ENCODE assay signal across 1 cellular context in the genomic region with DNA sequence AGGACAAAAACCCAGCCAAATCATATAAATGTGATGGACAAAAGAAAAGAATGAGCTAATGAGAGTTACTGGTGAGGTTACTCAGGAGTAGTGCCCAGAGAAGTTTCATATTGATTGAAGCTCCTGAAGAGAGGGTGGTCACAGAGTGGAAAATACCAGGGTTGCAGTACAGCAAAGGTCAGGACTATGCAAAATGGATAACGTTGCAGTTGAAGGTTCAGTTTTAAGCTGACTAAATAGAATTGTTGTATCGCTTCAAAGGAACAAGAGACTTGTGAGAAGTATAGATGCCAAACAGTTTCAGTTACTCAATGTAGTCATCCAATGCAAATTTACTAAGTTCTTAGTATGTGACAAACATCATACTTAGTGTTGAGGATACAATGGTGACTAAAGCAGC.
TF ChIP-seq lines count a peak whose summit lies in the region.

No MANE protein-coding gene starts in this region.

TF ChIP-seq in HepG2, 621 proteins besides CTCF, POLR2A, EP300 and RAD21 (continued from another document and continues in another):
- TF ChIP-seq, protein P1, sequence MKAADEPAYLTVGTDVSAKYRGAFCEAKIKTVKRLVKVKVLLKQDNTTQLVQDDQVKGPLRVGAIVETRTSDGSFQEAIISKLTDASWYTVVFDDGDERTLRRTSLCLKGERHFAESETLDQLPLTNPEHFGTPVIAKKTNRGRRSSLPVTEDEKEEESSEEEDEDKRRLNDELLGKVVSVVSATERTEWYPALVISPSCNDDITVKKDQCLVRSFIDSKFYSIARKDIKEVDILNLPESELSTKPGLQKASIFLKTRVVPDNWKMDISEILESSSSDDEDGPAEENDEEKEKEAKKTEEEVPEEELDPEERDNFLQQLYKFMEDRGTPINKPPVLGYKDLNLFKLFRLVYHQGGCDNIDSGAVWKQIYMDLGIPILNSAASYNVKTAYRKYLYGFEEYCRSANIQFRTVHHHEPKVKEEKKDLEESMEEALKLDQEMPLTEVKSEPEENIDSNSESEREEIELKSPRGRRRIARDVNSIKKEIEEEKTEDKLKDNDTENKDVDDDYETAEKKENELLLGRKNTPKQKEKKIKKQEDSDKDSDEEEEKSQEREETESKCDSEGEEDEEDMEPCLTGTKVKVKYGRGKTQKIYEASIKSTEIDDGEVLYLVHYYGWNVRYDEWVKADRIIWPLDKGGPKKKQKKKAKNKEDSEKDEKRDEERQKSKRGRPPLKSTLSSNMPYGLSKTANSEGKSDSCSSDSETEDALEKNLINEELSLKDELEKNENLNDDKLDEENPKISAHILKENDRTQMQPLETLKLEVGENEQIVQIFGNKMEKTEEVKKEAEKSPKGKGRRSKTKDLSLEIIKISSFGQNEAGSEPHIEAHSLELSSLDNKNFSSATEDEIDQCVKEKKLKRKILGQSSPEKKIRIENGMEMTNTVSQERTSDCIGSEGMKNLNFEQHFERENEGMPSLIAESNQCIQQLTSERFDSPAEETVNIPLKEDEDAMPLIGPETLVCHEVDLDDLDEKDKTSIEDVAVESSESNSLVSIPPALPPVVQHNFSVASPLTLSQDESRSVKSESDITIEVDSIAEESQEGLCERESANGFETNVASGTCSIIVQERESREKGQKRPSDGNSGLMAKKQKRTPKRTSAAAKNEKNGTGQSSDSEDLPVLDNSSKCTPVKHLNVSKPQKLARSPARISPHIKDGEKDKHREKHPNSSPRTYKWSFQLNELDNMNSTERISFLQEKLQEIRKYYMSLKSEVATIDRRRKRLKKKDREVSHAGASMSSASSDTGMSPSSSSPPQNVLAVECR (CRISPR knock-in tag; IDR thresholded peaks at IDR 0.05; ENCODE audit: borderline replicate concordance), result no peak
- TF ChIP-seq BRCA1 (CRISPR knock-in tag; IDR thresholded peaks at IDR 0.05), result no peak
- TF ChIP-seq ZNF782 (CRISPR knock-in tag; IDR thresholded peaks at IDR 0.05; ENCODE audit: borderline replicate concordance), result no peak
- no peak for TF ChIP-seq SIN3B (IDR thresholded peaks at IDR 0.05; ENCODE audit: low read length)
- TF ChIP-seq MEF2D (CRISPR knock-in tag; IDR thresholded peaks at IDR 0.05), result 0 out of 2 replicates have a peak, but pooled peaks have one; percentile 45
- TF ChIP-seq MZF1 (CRISPR knock-in tag; IDR thresholded peaks at IDR 0.05; ENCODE audit: borderline replicate concordance), result no peak
- TF ChIP-seq SMAD1 (CRISPR knock-in tag; IDR thresholded peaks at IDR 0.05; ENCODE audit: borderline replicate concordance, low read depth), result no peak
- TF ChIP-seq CHD4 (IDR thresholded peaks at IDR 0.05; ENCODE audit: borderline replicate concordance, low read length), result no peak; the same call in 1 of the 2 replicates
- TF ChIP-seq REPIN1 (CRISPR knock-in tag; IDR thresholded peaks at IDR 0.05; ENCODE audit: borderline replicate concordance, low read depth), result peak; percentile 53; the same call in 1 of the 2 replicates
- TF ChIP-seq HOXA9 (CRISPR knock-in tag; IDR thresholded peaks at IDR 0.05; ENCODE audit: borderline replicate concordance), result no peak
- TF ChIP-seq ZFX (CRISPR knock-in tag; IDR thresholded peaks at IDR 0.05; ENCODE audit: low read depth), result no peak
- no peak for TF ChIP-seq CREB1 (IDR thresholded peaks at IDR 0.05)
- peak; percentile 68 for TF ChIP-seq CREB1 (CRISPR knock-in tag; IDR thresholded peaks at IDR 0.05)
- TF ChIP-seq, protein P2, sequence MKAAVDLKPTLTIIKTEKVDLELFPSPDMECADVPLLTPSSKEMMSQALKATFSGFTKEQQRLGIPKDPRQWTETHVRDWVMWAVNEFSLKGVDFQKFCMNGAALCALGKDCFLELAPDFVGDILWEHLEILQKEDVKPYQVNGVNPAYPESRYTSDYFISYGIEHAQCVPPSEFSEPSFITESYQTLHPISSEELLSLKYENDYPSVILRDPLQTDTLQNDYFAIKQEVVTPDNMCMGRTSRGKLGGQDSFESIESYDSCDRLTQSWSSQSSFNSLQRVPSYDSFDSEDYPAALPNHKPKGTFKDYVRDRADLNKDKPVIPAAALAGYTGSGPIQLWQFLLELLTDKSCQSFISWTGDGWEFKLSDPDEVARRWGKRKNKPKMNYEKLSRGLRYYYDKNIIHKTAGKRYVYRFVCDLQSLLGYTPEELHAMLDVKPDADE (CRISPR knock-in tag; IDR thresholded peaks at IDR 0.05), result no peak
- no peak for TF ChIP-seq ZNF616 (CRISPR knock-in tag; IDR thresholded peaks at IDR 0.05; ENCODE audit: low read depth)
- no peak for TF ChIP-seq STAT6 (CRISPR knock-in tag; IDR thresholded peaks at IDR 0.05; ENCODE audit: borderline replicate concordance)
- TF ChIP-seq TOPORS (CRISPR knock-in tag; IDR thresholded peaks at IDR 0.05), result 0 out of 2 replicates have a peak, but pooled peaks have one; percentile 63
- no peak for TF ChIP-seq KLF11 (CRISPR knock-in tag; IDR thresholded peaks at IDR 0.05)
- no peak for TF ChIP-seq ZNF740 (CRISPR knock-in tag; IDR thresholded peaks at IDR 0.05)
- TF ChIP-seq PHF5A (CRISPR knock-in tag; IDR thresholded peaks at IDR 0.05; ENCODE audit: low read depth, unreplicated experiment), result no peak
- TF ChIP-seq ZNF746 (CRISPR knock-in tag; IDR thresholded peaks at IDR 0.05), result no peak
- no peak for TF ChIP-seq SIX4 (CRISPR knock-in tag; IDR thresholded peaks at IDR 0.05)
- TF ChIP-seq ZNF382 (CRISPR knock-in tag; IDR thresholded peaks at IDR 0.05; ENCODE audit: borderline replicate concordance), result no peak
- peak; percentile 53; the same call in 1 of the 2 replicates for TF ChIP-seq HOXA3 (CRISPR knock-in tag; IDR thresholded peaks at IDR 0.05)
- TF ChIP-seq NCOA1 (CRISPR knock-in tag; IDR thresholded peaks at IDR 0.05), result no peak
- TF ChIP-seq, protein P3, sequence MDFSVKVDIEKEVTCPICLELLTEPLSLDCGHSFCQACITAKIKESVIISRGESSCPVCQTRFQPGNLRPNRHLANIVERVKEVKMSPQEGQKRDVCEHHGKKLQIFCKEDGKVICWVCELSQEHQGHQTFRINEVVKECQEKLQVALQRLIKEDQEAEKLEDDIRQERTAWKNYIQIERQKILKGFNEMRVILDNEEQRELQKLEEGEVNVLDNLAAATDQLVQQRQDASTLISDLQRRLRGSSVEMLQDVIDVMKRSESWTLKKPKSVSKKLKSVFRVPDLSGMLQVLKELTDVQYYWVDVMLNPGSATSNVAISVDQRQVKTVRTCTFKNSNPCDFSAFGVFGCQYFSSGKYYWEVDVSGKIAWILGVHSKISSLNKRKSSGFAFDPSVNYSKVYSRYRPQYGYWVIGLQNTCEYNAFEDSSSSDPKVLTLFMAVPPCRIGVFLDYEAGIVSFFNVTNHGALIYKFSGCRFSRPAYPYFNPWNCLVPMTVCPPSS (IDR thresholded peaks at IDR 0.05), result no peak
- TF ChIP-seq, protein P4, sequence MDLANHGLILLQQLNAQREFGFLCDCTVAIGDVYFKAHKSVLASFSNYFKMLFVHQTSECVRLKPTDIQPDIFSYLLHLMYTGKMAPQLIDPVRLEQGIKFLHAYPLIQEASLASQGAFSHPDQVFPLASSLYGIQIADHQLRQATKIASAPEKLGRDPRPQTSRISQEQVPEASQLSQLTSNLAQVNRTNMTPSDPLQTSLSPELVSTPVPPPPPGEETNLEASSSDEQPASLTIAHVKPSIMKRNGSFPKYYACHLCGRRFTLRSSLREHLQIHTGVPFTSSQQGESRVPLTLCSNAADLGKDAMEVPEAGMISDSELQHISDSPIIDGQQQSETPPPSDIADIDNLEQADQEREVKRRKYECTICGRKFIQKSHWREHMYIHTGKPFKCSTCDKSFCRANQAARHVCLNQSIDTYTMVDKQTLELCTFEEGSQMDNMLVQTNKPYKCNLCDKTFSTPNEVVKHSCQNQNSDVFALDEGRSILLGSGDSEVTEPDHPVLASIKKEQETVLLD (CRISPR knock-in tag; IDR thresholded peaks at IDR 0.05; ENCODE audit: low read depth), result no peak
- no peak for TF ChIP-seq MTF1 (CRISPR knock-in tag; IDR thresholded peaks at IDR 0.05)
- no peak for TF ChIP-seq ZNF224 (CRISPR knock-in tag; IDR thresholded peaks at IDR 0.05)
- TF ChIP-seq CHCHD3 (CRISPR knock-in tag; IDR thresholded peaks at IDR 0.05), result no peak
- TF ChIP-seq ELK4 (CRISPR knock-in tag; IDR thresholded peaks at IDR 0.05; ENCODE audit: borderline replicate concordance), result no peak
- TF ChIP-seq ZNF18 (CRISPR knock-in tag; IDR thresholded peaks at IDR 0.05; ENCODE audit: insufficient replicate concordance), result no peak
- peak; percentile 28; the same call in 1 of the 2 replicates for TF ChIP-seq SAP130 (CRISPR knock-in tag; IDR thresholded peaks at IDR 0.05; ENCODE audit: low read depth)
- TF ChIP-seq ZBTB21 (CRISPR knock-in tag; IDR thresholded peaks at IDR 0.05), result no peak
- no peak for TF ChIP-seq ZNF264 (CRISPR knock-in tag; IDR thresholded peaks at IDR 0.05)
- TF ChIP-seq, protein P5, sequence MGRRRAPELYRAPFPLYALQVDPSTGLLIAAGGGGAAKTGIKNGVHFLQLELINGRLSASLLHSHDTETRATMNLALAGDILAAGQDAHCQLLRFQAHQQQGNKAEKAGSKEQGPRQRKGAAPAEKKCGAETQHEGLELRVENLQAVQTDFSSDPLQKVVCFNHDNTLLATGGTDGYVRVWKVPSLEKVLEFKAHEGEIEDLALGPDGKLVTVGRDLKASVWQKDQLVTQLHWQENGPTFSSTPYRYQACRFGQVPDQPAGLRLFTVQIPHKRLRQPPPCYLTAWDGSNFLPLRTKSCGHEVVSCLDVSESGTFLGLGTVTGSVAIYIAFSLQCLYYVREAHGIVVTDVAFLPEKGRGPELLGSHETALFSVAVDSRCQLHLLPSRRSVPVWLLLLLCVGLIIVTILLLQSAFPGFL (CRISPR knock-in tag; IDR thresholded peaks at IDR 0.05), result no peak
- TF ChIP-seq, protein P6, sequence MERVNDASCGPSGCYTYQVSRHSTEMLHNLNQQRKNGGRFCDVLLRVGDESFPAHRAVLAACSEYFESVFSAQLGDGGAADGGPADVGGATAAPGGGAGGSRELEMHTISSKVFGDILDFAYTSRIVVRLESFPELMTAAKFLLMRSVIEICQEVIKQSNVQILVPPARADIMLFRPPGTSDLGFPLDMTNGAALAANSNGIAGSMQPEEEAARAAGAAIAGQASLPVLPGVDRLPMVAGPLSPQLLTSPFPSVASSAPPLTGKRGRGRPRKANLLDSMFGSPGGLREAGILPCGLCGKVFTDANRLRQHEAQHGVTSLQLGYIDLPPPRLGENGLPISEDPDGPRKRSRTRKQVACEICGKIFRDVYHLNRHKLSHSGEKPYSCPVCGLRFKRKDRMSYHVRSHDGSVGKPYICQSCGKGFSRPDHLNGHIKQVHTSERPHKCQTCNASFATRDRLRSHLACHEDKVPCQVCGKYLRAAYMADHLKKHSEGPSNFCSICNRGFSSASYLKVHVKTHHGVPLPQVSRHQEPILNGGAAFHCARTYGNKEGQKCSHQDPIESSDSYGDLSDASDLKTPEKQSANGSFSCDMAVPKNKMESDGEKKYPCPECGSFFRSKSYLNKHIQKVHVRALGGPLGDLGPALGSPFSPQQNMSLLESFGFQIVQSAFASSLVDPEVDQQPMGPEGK (CRISPR knock-in tag; IDR thresholded peaks at IDR 0.05), result no peak
- no peak for TF ChIP-seq ZNF441 (CRISPR knock-in tag; IDR thresholded peaks at IDR 0.05; ENCODE audit: borderline replicate concordance)
- TF ChIP-seq ZFP36 (IDR thresholded peaks at IDR 0.05; ENCODE audit: borderline replicate concordance, low read depth, low read length, partially characterized antibody), result no peak
- no peak for TF ChIP-seq FIP1L1 (IDR thresholded peaks at IDR 0.05; ENCODE audit: borderline replicate concordance, insufficient read depth, low read depth, low read length)
- TF ChIP-seq, protein P7, sequence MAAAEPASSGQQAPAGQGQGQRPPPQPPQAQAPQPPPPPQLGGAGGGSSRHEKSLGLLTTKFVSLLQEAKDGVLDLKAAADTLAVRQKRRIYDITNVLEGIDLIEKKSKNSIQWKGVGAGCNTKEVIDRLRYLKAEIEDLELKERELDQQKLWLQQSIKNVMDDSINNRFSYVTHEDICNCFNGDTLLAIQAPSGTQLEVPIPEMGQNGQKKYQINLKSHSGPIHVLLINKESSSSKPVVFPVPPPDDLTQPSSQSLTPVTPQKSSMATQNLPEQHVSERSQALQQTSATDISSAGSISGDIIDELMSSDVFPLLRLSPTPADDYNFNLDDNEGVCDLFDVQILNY (CRISPR knock-in tag; conservative IDR thresholded peaks at IDR 0.05), result no peak
- no peak for TF ChIP-seq ZNF30 (CRISPR knock-in tag; IDR thresholded peaks at IDR 0.05)
- no peak for TF ChIP-seq ZIK1 (CRISPR knock-in tag; IDR thresholded peaks at IDR 0.05; ENCODE audit: borderline replicate concordance, low read depth)
- TF ChIP-seq HMG20A (CRISPR knock-in tag; IDR thresholded peaks at IDR 0.05; ENCODE audit: borderline replicate concordance), result peak; percentile 75; the same call in 1 of the 2 replicates
